In the genomic region with DNA sequence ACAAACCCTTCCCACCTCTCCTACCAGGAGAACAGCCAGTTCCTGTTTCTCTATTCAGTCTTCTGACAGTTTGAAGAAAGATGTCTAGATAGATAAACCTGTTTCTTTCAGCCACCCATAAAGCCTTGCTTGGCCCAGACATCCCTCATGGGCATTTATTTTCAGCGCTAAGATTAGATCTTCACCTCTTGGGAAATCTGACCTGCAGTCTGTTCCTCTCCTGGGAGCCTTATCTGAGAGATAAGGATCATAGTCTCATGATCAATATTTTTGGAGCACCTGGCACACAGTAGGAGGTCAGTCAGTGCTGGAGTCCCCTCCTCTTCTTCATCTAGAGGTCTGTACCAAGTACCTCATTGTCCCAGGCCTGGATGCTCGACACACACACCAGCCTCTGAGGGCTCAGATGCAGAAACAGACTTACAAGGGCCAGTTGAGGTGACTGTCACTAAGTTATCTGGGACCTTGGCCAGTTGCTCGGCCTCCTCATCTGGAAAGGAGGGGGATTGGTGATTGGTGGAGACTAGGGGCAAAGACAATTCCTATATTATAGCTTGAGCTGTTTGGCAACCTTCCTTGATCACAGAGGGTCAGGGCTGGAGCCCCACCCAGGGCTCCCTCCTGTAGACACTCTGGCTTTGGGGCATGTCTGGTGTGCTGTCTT, we compare ENCODE assay signal across 1 cellular context.
TF ChIP-seq lines count a peak whose summit lies in the region.

No MANE protein-coding gene starts in this region.

TF ChIP-seq in endothelial cell of umbilical vein, 7 proteins besides CTCF, POLR2A, EP300 and RAD21:
- TF ChIP-seq FOS (IDR thresholded peaks at IDR 0.05; ENCODE audit: borderline replicate concordance, insufficient read depth, low read length) (no peak), GATA2 (IDR thresholded peaks at IDR 0.05; ENCODE audit: insufficient read depth, insufficient read length, low read depth, low read length) (peak; percentile 56), POLR2AphosphoS5 (IDR thresholded peaks at IDR 0.05; ENCODE audit: insufficient read depth, low read depth, low read length) (peak; percentile 9), EZH2 (IDR thresholded peaks at IDR 0.05; ENCODE audit: borderline replicate concordance, low read depth, low read length, severe bottlenecking) (no peak), JUN (IDR thresholded peaks at IDR 0.05; ENCODE audit: borderline replicate concordance, insufficient read depth, insufficient read length, low read depth) (no peak)
- TF ChIP-seq, protein P1, sequence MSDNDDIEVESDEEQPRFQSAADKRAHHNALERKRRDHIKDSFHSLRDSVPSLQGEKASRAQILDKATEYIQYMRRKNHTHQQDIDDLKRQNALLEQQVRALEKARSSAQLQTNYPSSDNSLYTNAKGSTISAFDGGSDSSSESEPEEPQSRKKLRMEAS (IDR thresholded peaks at IDR 0.05; ENCODE audit: insufficient read depth, insufficient read length): no peak
TF ChIP-seq in endothelial cell of umbilical vein: peak in this region for 2.
